ENCODE assay signal across 3 cellular contexts in genomic region chr4:181951265-181951664, GRCh38.
TF ChIP-seq lines count a peak whose summit lies in the region.

No MANE protein-coding gene starts in this region.

TF ChIP-seq in GM23338, 12 proteins besides CTCF, POLR2A, EP300 and RAD21 (continues in another document):
- TF ChIP-seq ZNF331 (CRISPR knock-in tag; IDR thresholded peaks at IDR 0.05; ENCODE audit: low read depth) (no peak), ETS1 (IDR thresholded peaks at IDR 0.05) (no peak), ZNF462 (CRISPR knock-in tag; IDR thresholded peaks at IDR 0.05) (no peak), CREB1 (CRISPR knock-in tag; IDR thresholded peaks at IDR 0.05; ENCODE audit: low read depth) (no peak), EZH2 (IDR thresholded peaks at IDR 0.05; ENCODE audit: low read depth, unreplicated experiment) (no peak)

TF ChIP-seq in H1, 55 proteins besides CTCF, POLR2A, EP300 and RAD21:
- no peak for TF ChIP-seq RBBP5 (IDR thresholded peaks at IDR 0.05; ENCODE audit: borderline replicate concordance, low read depth, low read length)
TF ChIP-seq in H1: peak in this region for 0.

TF ChIP-seq in neural cell, 6 proteins besides CTCF, POLR2A, EP300 and RAD21:
- TF ChIP-seq REST (IDR thresholded peaks at IDR 0.05; ENCODE audit: borderline replicate concordance) (no peak), POLR2AphosphoS5 (IDR thresholded peaks at IDR 0.05) (peak; percentile 84)
